In the genomic region with DNA sequence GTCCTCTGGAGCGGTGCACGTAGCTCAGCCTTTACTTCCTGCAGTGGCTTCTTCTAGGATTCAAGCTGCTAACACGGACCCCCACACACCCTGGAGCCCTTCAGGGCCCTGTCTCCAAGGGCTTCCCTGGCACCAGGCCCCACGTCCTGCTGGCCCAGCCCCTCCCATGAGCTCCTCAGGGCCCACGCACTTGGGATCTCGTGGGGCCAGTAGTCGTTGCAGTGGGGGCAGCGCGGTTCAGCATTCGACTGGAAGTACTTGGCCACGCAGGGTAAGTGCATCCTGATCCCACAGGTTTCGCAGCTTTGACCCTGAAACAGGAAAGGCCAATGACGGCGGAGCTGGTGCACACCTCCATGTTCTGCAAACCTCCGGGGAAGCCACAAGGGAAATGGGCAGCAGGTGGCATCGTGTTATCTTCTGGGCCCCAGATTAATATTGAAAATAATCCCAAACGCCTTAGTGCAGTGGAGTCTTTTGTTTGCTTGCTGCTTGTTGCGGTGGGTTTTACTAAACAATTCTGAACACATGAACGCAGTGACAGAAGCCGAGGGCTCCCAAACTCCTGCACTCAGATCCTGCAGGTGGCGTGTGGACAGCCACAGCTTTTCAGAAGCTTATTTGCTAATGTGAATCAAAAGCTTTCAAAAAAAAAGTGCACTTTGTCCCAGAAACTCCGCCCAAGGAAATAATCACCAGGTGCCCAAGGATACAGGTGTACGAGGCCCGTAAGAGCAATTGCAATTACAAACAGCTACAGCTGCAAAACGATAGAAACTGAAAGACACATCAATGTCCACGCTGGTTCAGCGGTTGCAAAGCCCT, we compare ENCODE assay signal across 1 cellular context.
TF ChIP-seq lines count a peak whose summit lies in the region.

No MANE protein-coding gene starts in this region.

TF ChIP-seq in GM23338, 12 proteins besides CTCF, POLR2A, EP300 and RAD21 (continued from another document):
- no peak for TF ChIP-seq ZNF462 (CRISPR knock-in tag; IDR thresholded peaks at IDR 0.05)
- no peak for TF ChIP-seq ZNF114 (CRISPR knock-in tag; IDR thresholded peaks at IDR 0.05)
